ENCODE assay signal across 8 cellular contexts in genomic region chrX:154399527-154400368, GRCh38. TPM values are rescaled to one million over a fixed set of nuclear protein-coding genes. Genes with fewer than 3 reads are reported as not detected.
DNase-seq lines count a peak whose midpoint lies in the region; ATAC-seq, FAIRE-seq and TF ChIP-seq lines count a peak whose summit lies in the region.

No MANE protein-coding gene starts in this region.

- H3K27me3 ChIP-seq in BJ (ENCODE audit: control insufficient read depth, insufficient read depth, low read length): no peaks in the 10 kb centered on the region
- no peaks in the 10 kb centered on the region for H3K27me3 ChIP-seq in MG63
- H3K27me3 ChIP-seq in bronchial epithelial cell (ENCODE audit: control insufficient read depth, insufficient read depth, low read length): no peaks in the 10 kb centered on the region

- POLR2A ChIA-PET in BJ (lab: Charles Lee): no interaction called here

- no peak for FAIRE-seq in bronchial epithelial cell (lab: Jason Lieb, UNC)

- H3K4me3 ChIP-seq in BJ (ENCODE audit: low read depth, low read length) (peak overlapping the region; percentile 81), MG63 (peak overlapping the region; percentile 98), bronchial epithelial cell (ENCODE audit: low read depth, low read length) (peak overlapping the region; percentile 77)

- TF ChIP-seq CTCF in BJ (IDR thresholded peaks at IDR 0.05; ENCODE audit: insufficient read depth, low read depth, low read length): no peak
- no peak for TF ChIP-seq CTCF in bronchial epithelial cell (IDR thresholded peaks at IDR 0.05; ENCODE audit: insufficient read depth, low read length, severe bottlenecking)

- H3K9me3 ChIP-seq in MG63: no peaks in the 10 kb centered on the region

- H3K36me3 ChIP-seq in BJ (ENCODE audit: control insufficient read depth, insufficient read depth, low read length) (peaks cover 12% of the 10 kb centered on the region), MG63 (peaks cover 33% of the 10 kb centered on the region), bronchial epithelial cell (ENCODE audit: control insufficient read depth, insufficient read depth, low read length) (peaks cover 11% of the 10 kb centered on the region)

- ATAC-seq in GM18861 (IDR thresholded peaks at IDR 0.05; ENCODE audit: unreplicated experiment) (no peak), GM18519 (IDR thresholded peaks at IDR 0.05; ENCODE audit: low FRiP score, unreplicated experiment) (no peak), HG03196 (IDR thresholded peaks at IDR 0.05; ENCODE audit: unreplicated experiment) (no peak)

- DNase-seq in BJ (ENCODE audit: low read depth) (no peak), MG63 (no peak), bronchial epithelial cell (ENCODE audit: low read depth) (no peak), myocyte (ENCODE audit: low read depth) (peak; percentile 35), DMS 273 (lab: John Stamatoyannopoulos, UW; ENCODE audit: unreplicated experiment) (no peak)

- CTCF ChIA-PET in BJ (lab: Yijun Ruan, JAX): interaction anchor here (1.2 to 1.9 kb wide), 5 partner anchors 10 to 74 kb away, joined by 3 to 7 read pairs (median 4); partner anchors contain the start of gene ATP6AP1

RNA-seq across cellular contexts. Expression of gene RPL10, which starts 1.6 kb away (rescaled TPM):
- polyA plus RNA-seq in BJ (2011; rRNA removed): 5,693 and 7,037 TPM in 2 replicates
- 964 and 1,810 TPM in 2 replicates for polyA minus RNA-seq in BJ (2011; rRNA and poly(A)+ RNA removed)
- 2,393 and 3,736 TPM in 2 replicates for total RNA-seq in MG63 (2014; rRNA removed; shearing (Covaris generic); ENCODE audit: low replicate concordance)
- total RNA-seq in bronchial epithelial cell (2,240 and 6,023 TPM in 2 replicates), myocyte (2,503 and 3,937 TPM in 2 replicates)
- polyA plus RNA-seq in myocyte (2012): 2,274 TPM

RNA-seq across cellular contexts. Expression of gene DNASE1L1, which starts 9.3 kb away (rescaled TPM):
- polyA plus RNA-seq in BJ (2011; rRNA removed): 50.3 and 63.5 TPM in 2 replicates
- polyA minus RNA-seq in BJ (2011; rRNA and poly(A)+ RNA removed): 32.3 and 43.5 TPM in 2 replicates
- 20.0 and 21.9 TPM in 2 replicates for total RNA-seq in MG63 (2014; rRNA removed; shearing (Covaris generic); ENCODE audit: low replicate concordance)
- 38.7 and 70.7 TPM in 2 replicates for total RNA-seq in bronchial epithelial cell
- total RNA-seq in myocyte: 214 and 235 TPM in 2 replicates
- 115 TPM for polyA plus RNA-seq in myocyte (2012)

RNA-seq across cellular contexts. Expression of gene TAFAZZIN, which starts 11.6 kb away (rescaled TPM):
- 13.1 and 24.8 TPM in 2 replicates for polyA plus RNA-seq in BJ (2011; rRNA removed)
- polyA minus RNA-seq in BJ (2011; rRNA and poly(A)+ RNA removed): 10.1 and 14.6 TPM in 2 replicates
- total RNA-seq in MG63 (2014; rRNA removed; shearing (Covaris generic); ENCODE audit: low replicate concordance): 15.1 and 16.2 TPM in 2 replicates
- 20.6 and 22.4 TPM in 2 replicates for total RNA-seq in bronchial epithelial cell
- 36.1 and 41.3 TPM in 2 replicates for total RNA-seq in myocyte
- 33.2 TPM for polyA plus RNA-seq in myocyte (2012)

RNA-seq across cellular contexts. Expression of gene EMD, which starts 20.7 kb away (rescaled TPM):
- polyA plus RNA-seq in BJ (2011; rRNA removed): 32.6 and 71.0 TPM in 2 replicates
- 28.6 and 36.2 TPM in 2 replicates for polyA minus RNA-seq in BJ (2011; rRNA and poly(A)+ RNA removed)
- total RNA-seq in MG63 (2014; rRNA removed; shearing (Covaris generic); ENCODE audit: low replicate concordance): 48.7 and 62.4 TPM in 2 replicates
- total RNA-seq in bronchial epithelial cell (16.1 and 27.3 TPM in 2 replicates), myocyte (43.2 and 53.2 TPM in 2 replicates)
- polyA plus RNA-seq in myocyte (2012): 70.4 TPM

RNA-seq across cellular contexts. Expression of gene FLNA, which starts 25.3 kb away (rescaled TPM):
- 855 and 1,740 TPM in 2 replicates for polyA plus RNA-seq in BJ (2011; rRNA removed)
- polyA minus RNA-seq in BJ (2011; rRNA and poly(A)+ RNA removed): 3,675 and 4,472 TPM in 2 replicates
- 1,037 and 1,563 TPM in 2 replicates for total RNA-seq in MG63 (2014; rRNA removed; shearing (Covaris generic); ENCODE audit: low replicate concordance)
- total RNA-seq in bronchial epithelial cell (676 and 858 TPM in 2 replicates), myocyte (410 and 518 TPM in 2 replicates)
- 1,833 TPM for polyA plus RNA-seq in myocyte (2012)
